ENCODE assay signal across 14 cellular contexts in genomic region chr6:41966214-41966920, GRCh38. TPM values are rescaled to one million over a fixed set of nuclear protein-coding genes. Genes with fewer than 3 reads are reported as not detected.
A peak's percentile ranks its signal among the peaks of the same experiment; 100 is the strongest.
DNase-seq lines count a peak whose midpoint lies in the region; ATAC-seq and TF ChIP-seq lines count a peak whose summit lies in the region.
"Had no signal": no experiment of that assay in that cellular context is flagged by ENCODE, and none has a peak within 500 bp of the region (broad histone marks: within the 10 kb centered on the region; RNA-seq: fewer than 3 reads in every experiment).

No MANE protein-coding gene starts in this region.

- H3K27ac Mint-ChIP-seq in activated CD4-positive, alpha-beta T cell treated with anti-CD3 and anti-CD28 coated beads for 36 hours = peak overlapping the region; percentile 75
- peak overlapping the region; percentile 77 for H3K27ac Mint-ChIP-seq in endodermal cell

- H3K9me3 ChIP-seq in endodermal cell (ENCODE audit: control insufficient read depth, low read length) (no peaks in the 10 kb centered on the region), trophoblast cell (ENCODE audit: insufficient read depth, low read depth, low read length) (no peaks in the 10 kb centered on the region)

- H3K27ac ChIP-seq in endodermal cell (ENCODE audit: low read depth, low read length) (peak overlapping the region; percentile 66), trophoblast cell (ENCODE audit: low read depth, low read length) (peak overlapping the region; percentile 88)
- H3K27ac ChIP-seq: 22Rv1 had no signal

- peak overlapping the region; percentile 95 for H2BK12ac ChIP-seq in trophoblast cell (ENCODE audit: low read length)

- peaks cover 20% of the 10 kb centered on the region for H3K36me3 Mint-ChIP-seq in activated CD4-positive, alpha-beta T cell treated with anti-CD3 and anti-CD28 coated beads for 36 hours (ENCODE audit: low read depth)
- H3K36me3 Mint-ChIP-seq in endodermal cell (ENCODE audit: low read depth) = no peaks in the 10 kb centered on the region

- no peak overlapping the region for H2AFZ ChIP-seq in trophoblast cell (ENCODE audit: insufficient read depth, low read length, poor library complexity)

- H3K27me3 Mint-ChIP-seq in activated CD4-positive, alpha-beta T cell treated with anti-CD3 and anti-CD28 coated beads for 36 hours = no peaks in the 10 kb centered on the region
- peaks cover 4% of the 10 kb centered on the region for H3K27me3 Mint-ChIP-seq in endodermal cell (ENCODE audit: insufficient read depth)
- H3K27me3 Mint-ChIP-seq: IgD-negative memory B cell had no signal

- CTCF ChIA-PET in activated CD4-positive, alpha-beta T cell treated with anti-CD3 and anti-CD28 coated beads for 36 hours (lab: Charles Lee) = interaction anchor here (0.6 to 1.6 kb wide), 5 partner anchors 18 to 75 kb away, joined by 3 to 8 read pairs (median 4); partner anchors contain the start of gene CCND3

- H2AK5ac ChIP-seq in trophoblast cell (ENCODE audit: low read length) = peak overlapping the region; percentile 91

- H4K12ac ChIP-seq in trophoblast cell (ENCODE audit: low read depth, low read length) = no peak overlapping the region

- H3K9ac ChIP-seq in endodermal cell (ENCODE audit: extremely low read depth, low read length, poor library complexity, severe bottlenecking) (no peak overlapping the region), trophoblast cell (ENCODE audit: low read length) (no peak overlapping the region)

- peak overlapping the region; percentile 61 for H3K4ac ChIP-seq in trophoblast cell (ENCODE audit: low read depth, low read length)

- peak overlapping the region; percentile 90 for H2BK5ac ChIP-seq in trophoblast cell (ENCODE audit: low read depth, low read length, poor library complexity)

- H3K4me2 ChIP-seq in trophoblast cell (ENCODE audit: low read length) = no peak overlapping the region

- POLR2A ChIA-PET in activated CD4-positive, alpha-beta T cell treated with anti-CD3 and anti-CD28 coated beads for 36 hours (lab: Charles Lee) = no interaction called here

- no peak for ATAC-seq in activated CD4-positive, alpha-beta T cell treated with anti-CD3 and anti-CD28 coated beads for 36 hours

- H3K9me3 Mint-ChIP-seq in activated CD4-positive, alpha-beta T cell treated with anti-CD3 and anti-CD28 coated beads for 36 hours (ENCODE audit: low read depth) = peaks cover 5% of the 10 kb centered on the region
- no peaks in the 10 kb centered on the region for H3K9me3 Mint-ChIP-seq in endodermal cell
- H3K9me3 Mint-ChIP-seq: IgD-negative memory B cell had no signal

- H2BK120ac ChIP-seq in trophoblast cell (ENCODE audit: insufficient read depth, low read length, poor library complexity) = peak overlapping the region; percentile 94

- H3K14ac ChIP-seq in trophoblast cell (ENCODE audit: low read length) = peak overlapping the region; percentile 69

- H3K79me1 ChIP-seq in trophoblast cell (ENCODE audit: low read length) = peaks cover 13% of the 10 kb centered on the region

- no peak overlapping the region for H3K23ac ChIP-seq in trophoblast cell (ENCODE audit: low read length)

- peaks cover 92% of the 10 kb centered on the region for H3K4me1 Mint-ChIP-seq in activated CD4-positive, alpha-beta T cell treated with anti-CD3 and anti-CD28 coated beads for 36 hours
- peaks cover 18% of the 10 kb centered on the region for H3K4me1 Mint-ChIP-seq in endodermal cell

- H3K4me1 ChIP-seq in endodermal cell (ENCODE audit: control insufficient read depth, insufficient read depth, low read length) = no peaks in the 10 kb centered on the region
- peaks cover 8 to 9% of the 10 kb centered on the region in 2 experiments for H3K4me1 ChIP-seq in trophoblast cell (ENCODE audit: control insufficient read depth in 1 of 2, insufficient read depth in 2 of 2, low read length in 2 of 2)

- DNase-seq in activated CD4-positive, alpha-beta T cell treated with anti-CD3 and anti-CD28 coated beads for 36 hours = peak; percentile 9
- DNase-seq in activated CD4-positive, alpha-beta T cell treated with anti-CD3 and anti-CD28 coated beads, Interleukin-2, amount 50 U/mL, for 48 hours = no peak
- DNase-seq in M059J (ENCODE audit: low read depth) (peak; percentile 55), endodermal cell (no peak), trophoblast cell (no peak), NCI-H1092 treated with DMSO at 0.1 percent for 48 hours (lab: John Stamatoyannopoulos, UW) (no peak), DMS 273 (lab: John Stamatoyannopoulos, UW; ENCODE audit: unreplicated experiment) (no peak), GM19238 (ENCODE audit: insufficient read length, low spot score) (no peak)
- DNase-seq: activated CD4-positive, alpha-beta T cell treated with anti-CD3 and anti-CD28 coated beads for 1 hour; DMS53; NCI-H2029 had no signal

- H3K4me3 Mint-ChIP-seq in activated CD4-positive, alpha-beta T cell treated with anti-CD3 and anti-CD28 coated beads for 36 hours = no peak overlapping the region
- H3K4me3 Mint-ChIP-seq in endodermal cell = no peak overlapping the region
- H3K4me3 Mint-ChIP-seq: IgD-negative memory B cell had no signal

- WGBS in endodermal cell (ENCODE audit: insufficient coverage in 1 of 2, insufficient read length in 1 of 2), 2 experiments = 57 to 92% methylated on average over 2 to 4 of the region's 5 CpGs
- WGBS in trophoblast cell (ENCODE audit: extremely low coverage, insufficient coverage, insufficient read length) = no CpG with 5 or more reads among the region's 5 CpGs

- intact Hi-C loops in activated CD4-positive, alpha-beta T cell treated with anti-CD3 and anti-CD28 coated beads for 36 hours (cut with DNase I, micrococcal nuclease) = no loop called here

- no peaks in the 10 kb centered on the region for H3K79me2 ChIP-seq in trophoblast cell (ENCODE audit: control insufficient read depth, insufficient read depth, low read length, poor library complexity)

- no peak for TF ChIP-seq CTCF in endodermal cell (conservative IDR thresholded peaks at IDR 0.05)

- peak overlapping the region; percentile 92 for H4K91ac ChIP-seq in trophoblast cell (ENCODE audit: low read depth, low read length)

- H4K8ac ChIP-seq in trophoblast cell (ENCODE audit: low read depth, low read length) = peak overlapping the region; percentile 84

- H3K18ac ChIP-seq in trophoblast cell (ENCODE audit: low read length) = peak overlapping the region; percentile 85

- H3K27me3 ChIP-seq in endodermal cell (ENCODE audit: control insufficient read depth, insufficient read depth, low read length, poor library complexity, severe bottlenecking) (no peaks in the 10 kb centered on the region), trophoblast cell (ENCODE audit: insufficient read depth, low read length) (no peaks in the 10 kb centered on the region)

- H3K36me3 ChIP-seq in endodermal cell (ENCODE audit: control insufficient read depth, insufficient read depth, low read length) (no peaks in the 10 kb centered on the region), trophoblast cell (ENCODE audit: control insufficient read depth in 1 of 2, insufficient read depth in 2 of 2, low read length in 2 of 2) (no peaks in the 10 kb centered on the region)

- H3K4me3 ChIP-seq in endodermal cell (ENCODE audit: low read length) = no peak overlapping the region
- H3K4me3 ChIP-seq in trophoblast cell (ENCODE audit: low read depth, low read length) = no peak overlapping the region
- H3K4me3 ChIP-seq: lung had no signal

RNA-seq across cellular contexts. Expression of gene CCND3, which starts 24.8 kb away (rescaled TPM):
- total RNA-seq in activated CD4-positive, alpha-beta T cell treated with anti-CD3 and anti-CD28 coated beads for 36 hours = 100 to 1,000 TPM; 625 to 806 TPM
- total RNA-seq in M059J (2014; rRNA removed; shearing (Covaris generic)) = 141 and 146 TPM in 2 replicates
- total RNA-seq in endodermal cell = 10 to 100 TPM in 1 of 2 donors, 1 to 10 TPM in 1; 8.5 to 11.7 TPM
- 16.0 TPM for polyA plus RNA-seq in endodermal cell (2013, experiment 1 of 2)
- 15.9 TPM for polyA plus RNA-seq in endodermal cell (2013, experiment 2 of 2)
- polyA plus RNA-seq in trophoblast cell (2013) = 46.7 and 49.4 TPM in 2 replicates

RNA-seq across cellular contexts. Expression of gene BYSL, which starts 45.1 kb away (rescaled TPM):
- 10 to 100 TPM; 51.6 to 56.0 TPM for total RNA-seq in activated CD4-positive, alpha-beta T cell treated with anti-CD3 and anti-CD28 coated beads for 36 hours
- total RNA-seq in M059J (2014; rRNA removed; shearing (Covaris generic)) = 16.0 and 19.2 TPM in 2 replicates
- total RNA-seq in endodermal cell = 10 to 100 TPM; 29.4 to 36.3 TPM
- polyA plus RNA-seq in endodermal cell (2013, experiment 1 of 2) = 35.8 TPM
- 29.1 TPM for polyA plus RNA-seq in endodermal cell (2013, experiment 2 of 2)
- polyA plus RNA-seq in trophoblast cell (2013) = 23.5 and 24.5 TPM in 2 replicates

RNA-seq across cellular contexts. Expression of gene MED20, which starts 45.4 kb away (rescaled TPM):
- 10 to 100 TPM; 19.4 to 21.6 TPM for total RNA-seq in activated CD4-positive, alpha-beta T cell treated with anti-CD3 and anti-CD28 coated beads for 36 hours
- 23.5 and 49.9 TPM in 2 replicates for total RNA-seq in M059J (2014; rRNA removed; shearing (Covaris generic))
- 10 to 100 TPM; 27.4 to 38.4 TPM for total RNA-seq in endodermal cell
- polyA plus RNA-seq in endodermal cell (2013, experiment 1 of 2) = 24.3 TPM
- polyA plus RNA-seq in endodermal cell (2013, experiment 2 of 2) = 22.4 TPM
- polyA plus RNA-seq in trophoblast cell (2013) = 17.8 and 19.4 TPM in 2 replicates

Comparison
In these comparisons a context has a peak if more than half of its experiments do, and no peak if none do; other contexts are left out.
1. DNase-seq: peak in activated CD4-positive, alpha-beta T cell treated with anti-CD3 and anti-CD28 coated beads for 36 hours (single experiment) and M059J (single experiment); none in activated CD4-positive, alpha-beta T cell treated with anti-CD3 and anti-CD28 coated beads, Interleukin-2, amount 50 U/mL, for 48 hours (0 of 2), endodermal cell (single experiment), trophoblast cell (0 of 2), NCI-H1092 treated with DMSO at 0.1 percent for 48 hours (single experiment), DMS 273 (single experiment) and GM19238 (single experiment).
2. RNA of gene CCND3, which starts 24.8 kb away (total RNA-seq): 625 to 806 TPM in activated CD4-positive, alpha-beta T cell treated with anti-CD3 and anti-CD28 coated beads for 36 hours and 141 to 146 TPM in M059J; 8.5 to 11.7 TPM in endodermal cell; every median in the first group is over 10 times any median in the second.